Comparison of ENCODE assay signal across 8 cellular contexts in genomic region chr4:171746418-171746817, GRCh38.
"Had no signal": no experiment of that assay in that cellular context is flagged by ENCODE, and none has a peak within 500 bp of the region (broad histone marks: within the 10 kb centered on the region; RNA-seq: fewer than 3 reads in every experiment).

No MANE protein-coding gene starts in this region.

- H3K9ac ChIP-seq: GM23248 had no signal

- H3K4me3 ChIP-seq: GM23248, GM23338, HAP-1 had no signal

- H3K27ac ChIP-seq: GM23248 had no signal

- H3K4me2 ChIP-seq: GM23338 had no signal

- H3K9me3 ChIP-seq: HAP-1 had no signal

- H3K36me3 ChIP-seq: HAP-1 had no signal

- H2AFZ ChIP-seq: GM23248, GM23338 had no signal

- DNase-seq: GM23248, GOT3, H7, H9, HCEC 1CT, HFFc6 had no signal
